In genomic region chr17:82062984-82063368, GRCh38 we compare ENCODE assay signal across 1 cellular context.
TF ChIP-seq lines count a peak whose summit lies in the region.

No MANE protein-coding gene starts in this region.

TF ChIP-seq in K562, 482 proteins besides CTCF, POLR2A, EP300 and RAD21:
- TF ChIP-seq TCFL5 (CRISPR knock-in tag; conservative IDR thresholded peaks at IDR 0.05) (no peak), NCOA4 (IDR thresholded peaks at IDR 0.05; ENCODE audit: partially characterized antibody) (no peak), THRB (CRISPR knock-in tag; conservative IDR thresholded peaks at IDR 0.05) (no peak), PTRF (tag; IDR thresholded peaks at IDR 0.05) (no peak), POLR2G (IDR thresholded peaks at IDR 0.05; ENCODE audit: low read depth, low read length) (peak; percentile 59; the same call in 1 of the 2 replicates), ZNF589 (CRISPR knock-in tag; IDR thresholded peaks at IDR 0.05; ENCODE audit: low read depth) (no peak)
